15 cellular contexts compared by ENCODE assay signal in genomic region chr10:124036746-124037145, GRCh38. TPM values are rescaled to one million over a fixed set of nuclear protein-coding genes. Genes with fewer than 3 reads are reported as not detected.
DNase-seq lines count a peak whose midpoint lies in the region; ATAC-seq and TF ChIP-seq lines count a peak whose summit lies in the region.
"Had no signal": no experiment of that assay in that cellular context is flagged by ENCODE, and none has a peak within 500 bp of the region (broad histone marks: within the 10 kb centered on the region; RNA-seq: fewer than 3 reads in every experiment).

No MANE protein-coding gene starts in this region.

- H3K9me3 Mint-ChIP-seq in CD14-positive monocyte (peaks cover 0 to 3% (median 0%) of the 10 kb centered on the region in 7 donors), memory B cell (no peaks in the 10 kb centered on the region)
- H3K9me3 Mint-ChIP-seq: H9 had no signal

- TF ChIP-seq CTCF in CD14-positive monocyte (IDR thresholded peaks at IDR 0.05), result no peak
- TF ChIP-seq CTCF in RWPE1 (conservative IDR thresholded peaks at IDR 0.05; ENCODE audit: low read depth), result no peak
- TF ChIP-seq CTCF in hepatocyte (IDR thresholded peaks at IDR 0.05; ENCODE audit: poor library complexity), result no peak

- POLR2A ChIA-PET in RWPE1 (lab: Yijun Ruan, JAX; ENCODE audit: low non-redundant PET), result no interaction called here

- H3K4me2 ChIP-seq in hepatocyte, result no peak overlapping the region

- peaks cover 59% of the 10 kb centered on the region for H3K4me1 ChIP-seq in stomach smooth muscle (ENCODE audit: control insufficient read depth, insufficient read depth, low read length)
- H3K4me1 ChIP-seq in hepatocyte (ENCODE audit: insufficient read depth), result peaks cover 4% of the 10 kb centered on the region

- H3K4me3 Mint-ChIP-seq in CD14-positive monocyte (no peak overlapping the region), memory B cell (no peak overlapping the region)
- H3K4me3 Mint-ChIP-seq: H9 had no signal

- intact Hi-C loops in CD14-positive monocyte (cut with micrococcal nuclease), result loop anchor here (1.0 to 5.0 kb wide), 4 partner anchors 36 to 106 kb away; partner anchors contain the start of gene CHST15 (in 1 of the 2)

- CTCF ChIA-PET in RWPE1 (lab: Yijun Ruan, JAX), result interaction anchor here (0.5 to 0.9 kb wide), 3 partner anchors 89 to 802 kb away, joined by 3 to 5 read pairs (median 3); no protein-coding TSS in a partner anchor

- H3K27ac Mint-ChIP-seq in CD14-positive monocyte (peak overlapping the region; percentile 97 to 100 (median 99)), memory B cell (peak overlapping the region; percentile 94)
- H3K27ac Mint-ChIP-seq: H9 had no signal

- H3K36me3 ChIP-seq in stomach smooth muscle (ENCODE audit: control insufficient read depth in 2 of 2, insufficient read depth in 2 of 2, low read length in 2 of 2) (peaks cover 29 to 33% of the 10 kb centered on the region in 2 donors), hepatocyte (replicated peaks; ENCODE audit: insufficient read depth, low read depth) (no peaks in the 10 kb centered on the region)

- H4K20me1 ChIP-seq in hepatocyte (ENCODE audit: insufficient read depth, poor library complexity, severe bottlenecking), result no peaks in the 10 kb centered on the region

- H3K79me2 ChIP-seq in hepatocyte, result no peaks in the 10 kb centered on the region

- H3K9me2 ChIP-seq in hepatocyte (replicated peaks; ENCODE audit: insufficient read depth), result no peaks in the 10 kb centered on the region

- H3K27ac ChIP-seq in RWPE1 (peak overlapping the region; percentile 35; the same call in 1 of the 2 replicates), stomach smooth muscle (ENCODE audit: low read length) (peak overlapping the region; percentile 3), hepatocyte (no peak overlapping the region)

- ATAC-seq in memory B cell (ENCODE audit: low read depth), result no peak
- ATAC-seq in GM19467 (IDR thresholded peaks at IDR 0.05; ENCODE audit: unreplicated experiment), result no peak

- no peaks in the 10 kb centered on the region for H3K27me3 ChIP-seq in stomach smooth muscle (ENCODE audit: control insufficient read depth in 1 of 2, insufficient read depth in 2 of 2, low read length in 2 of 2)
- H3K27me3 ChIP-seq in hepatocyte, result no peaks in the 10 kb centered on the region

- H3K4me3 ChIP-seq in stomach smooth muscle (ENCODE audit: low read length in 2 of 2) (no peak overlapping the region), hepatocyte (no peak overlapping the region)

- no peak overlapping the region for H3K9ac ChIP-seq in stomach smooth muscle (ENCODE audit: low read length in 2 of 2)

- H3K36me3 Mint-ChIP-seq in CD14-positive monocyte, result peaks cover 85 to 87% of the 10 kb centered on the region in 2 donors
- H3K36me3 Mint-ChIP-seq in memory B cell, result peaks cover 15% of the 10 kb centered on the region

- H2AFZ ChIP-seq in hepatocyte, result no peak overlapping the region

- H3K9me3 ChIP-seq in stomach smooth muscle (ENCODE audit: control insufficient read depth in 2 of 2, low read length in 2 of 2), result no peaks in the 10 kb centered on the region
- no peaks in the 10 kb centered on the region for H3K9me3 ChIP-seq in hepatocyte (ENCODE audit: low read depth)

- 92% methylated on average over 8 of the region's 8 CpGs for WGBS in hepatocyte (ENCODE audit: low lambda C conversion rate, missing lambda C conversion rate)

- DNase-seq in CD14-positive monocyte (ENCODE audit: low spot score) (no peak), RWPE1 (ENCODE audit: low spot score) (no peak), memory B cell (ENCODE audit: low spot score in 2 of 2) (no peak), hepatocyte (ENCODE audit: low spot score) (no peak), DMS 273 treated with DMSO at 0.1 percent for 48 hours (lab: John Stamatoyannopoulos, UW) (no peak), NOMO-1 treated with DMSO at 0.1 percent for 48 hours (lab: John Stamatoyannopoulos, UW; ENCODE audit: unreplicated experiment) (no peak)
- DNase-seq: COR-L47, H9, NCI-H1417 treated with DMSO at 0.1 percent for 48 hours, NCI-H2029, NCI-H446, NCI-H69 had no signal

- H3K27me3 Mint-ChIP-seq in CD14-positive monocyte (ENCODE audit: low read depth in 3 of 3), result peaks cover 0 to 7% (median 3%) of the 10 kb centered on the region in 3 donors
- no peaks in the 10 kb centered on the region for H3K27me3 Mint-ChIP-seq in memory B cell

- H3K4me1 Mint-ChIP-seq in CD14-positive monocyte (peaks cover 81% of the 10 kb centered on the region), memory B cell (peaks cover 17% of the 10 kb centered on the region)

RNA-seq across cellular contexts. Expression of gene CHST15, which starts 56.7 kb away (rescaled TPM):
- polyA plus RNA-seq in CD14-positive monocyte (10 to 100 TPM; 54.4 to 87.5 TPM), hepatocyte (3.9 and 4.4 TPM in 2 replicates)
- total RNA-seq in hepatocyte, result 4.1 and 4.5 TPM in 2 replicates
- total RNA-seq: HT-29 had no signal

Comparison
In these comparisons a context has a peak if more than half of its experiments do, and no peak if none do; other contexts are left out.
1. RNA of gene CHST15, which starts 56.7 kb away (polyA plus RNA-seq): 54.4 to 87.5 TPM in CD14-positive monocyte; 3.9 to 4.4 TPM in hepatocyte; every median in the first group is over 10 times any median in the second.